ENCODE assay signal across 26 cellular contexts in the genomic region with DNA sequence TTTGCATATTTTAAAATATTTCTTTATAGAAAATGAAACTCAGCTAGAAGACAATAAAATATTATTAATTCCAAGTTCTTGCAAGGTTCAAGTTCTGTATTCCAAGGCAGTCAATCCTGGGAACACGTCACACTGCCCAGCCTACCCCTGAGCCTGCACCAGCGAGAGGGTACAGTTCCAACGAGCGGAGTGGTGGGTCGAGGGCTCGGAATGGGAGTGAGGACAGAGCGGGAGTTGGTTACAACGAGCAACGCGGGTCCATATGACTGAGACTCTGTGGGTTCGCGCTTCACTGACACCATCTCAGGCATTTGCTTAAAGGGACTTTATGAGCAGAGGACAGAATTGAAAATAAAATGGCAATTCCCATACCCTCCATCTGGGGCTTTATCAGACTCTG.
"Had no signal": no experiment of that assay in that cellular context is flagged by ENCODE, and none has a peak within 500 bp of the region (broad histone marks: within the 10 kb centered on the region; RNA-seq: fewer than 3 reads in every experiment).

No MANE protein-coding gene starts in this region.

- H3K4me3 Mint-ChIP-seq: endodermal cell; immature natural killer cell; mesothelial cell of epicardium; naive B cell; natural killer cell treated with Interleukin-12 subunit alpha and Interleukin-12 subunit beta and Interleukin-15 and Interleukin-18, amount 100 ng/mL, for 72 hours; neural crest cell; stimulated activated effector memory CD8-positive, alpha-beta T cell treated with anti-CD3 and anti-CD28 coated beads, Interleukin-12 subunit alpha, Interleukin-12 subunit beta, amount 100 ng/mL, for 72 hours had no signal

- H3K4me1 Mint-ChIP-seq: endodermal cell; immature natural killer cell; naive B cell; stimulated activated effector memory CD8-positive, alpha-beta T cell treated with anti-CD3 and anti-CD28 coated beads, Interleukin-12 subunit alpha, Interleukin-12 subunit beta, amount 100 ng/mL, for 72 hours had no signal

- DNase-seq: effector CD8-positive, alpha-beta T cell; endodermal cell; foreskin keratinocyte; heart right ventricle; hippocampal formation; immature natural killer cell; islet precursor cell; kidney glomerular epithelial cell; left colon; left ventricle myocardium superior; lower lobe of right lung; mucosa of descending colon; naive B cell; stimulated activated CD4-positive, alpha-beta T cell treated with anti-CD3 and anti-CD28 coated beads, Interleukin-12 subunit alpha, Interleukin-12 subunit beta, amount 100 ng/mL, for 4 hours; stimulated activated CD4-positive, alpha-beta T cell treated with anti-CD3 and anti-CD28 coated beads, Interleukin-1b, Interleukin-23, amount 100 ng/mL, for 48 hours; stimulated activated CD4-positive, alpha-beta T cell treated with anti-CD3 and anti-CD28 coated beads, Interleukin-4, amount 100 ng/mL, for 1 hour; stimulated activated naive CD4-positive, alpha-beta T cell treated with Interleukin-2 at 50 U/mL for 16 hours; stomach; thyroid gland; trophoblast cell had no signal

- H3K9me3 Mint-ChIP-seq: endodermal cell; immature natural killer cell; naive B cell; natural killer cell treated with Interleukin-12 subunit alpha and Interleukin-12 subunit beta and Interleukin-15 and Interleukin-18, amount 100 ng/mL, for 72 hours; stimulated activated effector memory CD8-positive, alpha-beta T cell treated with anti-CD3 and anti-CD28 coated beads, Interleukin-12 subunit alpha, Interleukin-12 subunit beta, amount 100 ng/mL, for 72 hours had no signal

- H3K36me3 Mint-ChIP-seq: immature natural killer cell; naive B cell; natural killer cell treated with Interleukin-12 subunit alpha and Interleukin-12 subunit beta and Interleukin-15 and Interleukin-18, amount 100 ng/mL, for 72 hours; stimulated activated effector memory CD8-positive, alpha-beta T cell treated with anti-CD3 and anti-CD28 coated beads, Interleukin-12 subunit alpha, Interleukin-12 subunit beta, amount 100 ng/mL, for 72 hours had no signal

- ATAC-seq: foreskin keratinocyte; gastroesophageal sphincter; heart right ventricle; left colon; left ventricle myocardium superior; lower lobe of right lung; mucosa of descending colon; natural killer cell treated with Interleukin-12 subunit alpha and Interleukin-12 subunit beta and Interleukin-15 and Interleukin-18, amount 100 ng/mL, for 72 hours; sciatic nerve; stimulated activated effector memory CD8-positive, alpha-beta T cell treated with anti-CD3 and anti-CD28 coated beads, Interleukin-12 subunit alpha, Interleukin-12 subunit beta, amount 100 ng/mL, for 72 hours had no signal

- H3K27ac Mint-ChIP-seq: endodermal cell; immature natural killer cell; mesothelial cell of epicardium; natural killer cell treated with Interleukin-12 subunit alpha and Interleukin-12 subunit beta and Interleukin-15 and Interleukin-18, amount 100 ng/mL, for 72 hours; stimulated activated effector memory CD8-positive, alpha-beta T cell treated with anti-CD3 and anti-CD28 coated beads, Interleukin-12 subunit alpha, Interleukin-12 subunit beta, amount 100 ng/mL, for 72 hours had no signal
